19 cellular contexts compared by ENCODE assay signal in genomic region chr1:224054012-224054411, GRCh38.
"Had no signal": no experiment of that assay in that cellular context is flagged by ENCODE, and none has a peak within 500 bp of the region (broad histone marks: within the 10 kb centered on the region; RNA-seq: fewer than 3 reads in every experiment).

No MANE protein-coding gene starts in this region.

- H3K4me3 Mint-ChIP-seq: activated T-helper 17 cell treated with anti-CD3 and anti-CD28 coated beads, Interleukin-2, amount 50 U/mL, for 72 hours; endodermal cell; natural killer cell treated with Interleukin-12 subunit alpha and Interleukin-12 subunit beta and Interleukin-15 and Interleukin-18, amount 100 ng/mL, for 72 hours; stimulated activated naive B cell treated with anti-CD40 and anti-IgM and Interleukin-4, amounts not matched to agents 10 μg/mL and 1 μg/mL and 100 μg/mL, for 72 hours had no signal

- H3K27ac ChIP-seq: breast epithelium, esophagus muscularis mucosa, left ventricle myocardium inferior, tibial nerve, uterus had no signal

- H3K36me3 Mint-ChIP-seq: natural killer cell treated with Interleukin-12 subunit alpha and Interleukin-12 subunit beta and Interleukin-15 and Interleukin-18, amount 100 ng/mL, for 72 hours had no signal

- H3K27ac Mint-ChIP-seq: activated T-helper 17 cell treated with anti-CD3 and anti-CD28 coated beads, Interleukin-2, amount 50 U/mL, for 72 hours; endodermal cell; natural killer cell treated with Interleukin-12 subunit alpha and Interleukin-12 subunit beta and Interleukin-15 and Interleukin-18, amount 100 ng/mL, for 72 hours; stimulated activated naive B cell treated with anti-CD40 and anti-IgM and Interleukin-4, amounts not matched to agents 10 μg/mL and 1 μg/mL and 100 μg/mL, for 72 hours had no signal

- DNase-seq: activated CD4-positive, alpha-beta T cell treated with anti-CD3 and anti-CD28 coated beads, Interleukin-2, amount 50 U/mL, for 48 hours; activated naive CD4-positive, alpha-beta T cell treated with Interleukin-2 at 50 U/mL for 16 hours; aorta; endodermal cell; hippocampal formation; kidney; left ventricle myocardium inferior; mesendoderm; retina; stimulated activated CD4-positive, alpha-beta T cell treated with anti-CD3 and anti-CD28 coated beads, Interleukin-2, amount 100 ng/mL, for 48 hours; stimulated activated naive B cell treated with anti-CD40 and anti-IgM and Interleukin-4, amounts not matched to agents 10 μg/mL and 1 μg/mL and 100 μg/mL, for 72 hours; T-helper 9 cell; uterus had no signal

- H3K4me1 Mint-ChIP-seq: activated T-helper 17 cell treated with anti-CD3 and anti-CD28 coated beads, Interleukin-2, amount 50 U/mL, for 72 hours; endodermal cell; stimulated activated naive B cell treated with anti-CD40 and anti-IgM and Interleukin-4, amounts not matched to agents 10 μg/mL and 1 μg/mL and 100 μg/mL, for 72 hours had no signal

- H3K9me3 Mint-ChIP-seq: activated T-helper 17 cell treated with anti-CD3 and anti-CD28 coated beads, Interleukin-2, amount 50 U/mL, for 72 hours had no signal

- ATAC-seq: activated CD4-positive, CD25-positive, alpha-beta regulatory T cell treated with anti-CD3 and anti-CD28 coated beads, Interleukin-2, amount 50 U/mL, for 24 hours; activated T-helper 17 cell treated with anti-CD3 and anti-CD28 coated beads, Interleukin-2, amount 50 U/mL, for 72 hours; natural killer cell treated with Interleukin-12 subunit alpha and Interleukin-12 subunit beta and Interleukin-15 and Interleukin-18, amount 100 ng/mL, for 72 hours; stimulated activated naive B cell treated with anti-CD40 and anti-IgM and Interleukin-4, amounts not matched to agents 10 μg/mL and 1 μg/mL and 100 μg/mL, for 72 hours had no signal
